21 cellular contexts compared by ENCODE assay signal in the genomic region with DNA sequence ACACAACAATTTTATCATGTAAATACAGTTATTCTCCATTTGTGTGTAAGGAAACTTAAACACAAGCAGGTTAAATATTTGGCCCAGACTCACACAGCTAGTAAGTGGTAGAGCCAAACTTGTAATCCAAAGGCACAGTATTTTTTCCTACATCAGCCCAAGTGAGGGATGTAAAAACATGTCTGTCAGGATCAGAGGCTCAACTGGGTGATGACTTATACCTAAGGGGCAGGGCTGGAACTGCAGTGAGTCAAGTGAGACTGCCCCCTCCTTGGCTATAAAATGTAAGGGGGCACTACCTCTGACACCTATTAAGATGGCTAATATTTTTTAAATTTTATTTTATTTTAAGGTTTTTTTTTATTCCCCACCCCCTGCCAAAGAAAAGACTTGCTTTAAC.
DNase-seq lines count a peak whose midpoint lies in the region; ATAC-seq, FAIRE-seq and TF ChIP-seq lines count a peak whose summit lies in the region.
"Had no signal": no experiment of that assay in that cellular context is flagged by ENCODE, and none has a peak within 500 bp of the region (broad histone marks: within the 10 kb centered on the region; RNA-seq: fewer than 3 reads in every experiment).

No MANE protein-coding gene starts in this region.

- no peak for FAIRE-seq in bronchial epithelial cell (lab: Jason Lieb, UNC)
- FAIRE-seq: A549, D721Med, G401.6, GM12891, GM18507, GM19239 had no signal

- no peak overlapping the region for H3K4me3 ChIP-seq in bronchial epithelial cell (ENCODE audit: low read depth, low read length)
- H3K4me3 ChIP-seq: A549; BLaER1 treated with 17β-estradiol and CSF1 and Interleukin-3, amounts not matched to agents 10 nM and 100 nM had no signal

- TF ChIP-seq CTCF in bronchial epithelial cell (IDR thresholded peaks at IDR 0.05; ENCODE audit: insufficient read depth, low read length, severe bottlenecking), result no peak
- no peak for TF ChIP-seq CTCF in foreskin keratinocyte (conservative IDR thresholded peaks at IDR 0.05)

- no peaks in the 10 kb centered on the region for H3K27me3 ChIP-seq in bronchial epithelial cell (ENCODE audit: control insufficient read depth, insufficient read depth, low read length)
- no peaks in the 10 kb centered on the region for H3K27me3 ChIP-seq in foreskin keratinocyte
- H3K27me3 ChIP-seq: BLaER1 treated with 17β-estradiol and CSF1 and Interleukin-3, amounts not matched to agents 10 nM and 100 nM had no signal

- DNase-seq in bronchial epithelial cell (ENCODE audit: low read depth) (peak; percentile 57), foreskin keratinocyte (no peak)
- no peak for DNase-seq in activated CD8-positive, alpha-beta memory T cell treated with anti-CD3 and anti-CD28 coated beads, Interleukin-2, amount 50 U/mL, for 48 hours
- DNase-seq: AML-193; Caco-2; Calu3; CD4-positive, alpha-beta T cell; CD8-positive, alpha-beta T cell; DMS79 treated with DMSO at 0.1 percent for 48 hours; GF-D8 had no signal

- ATAC-seq in esophagus mucosa (peak; percentile 71), foreskin keratinocyte (peak; percentile 34), GM19035 (IDR thresholded peaks at IDR 0.05; ENCODE audit: unreplicated experiment) (no peak)
- ATAC-seq: A549; CD8-positive, alpha-beta T cell had no signal

- no peaks in the 10 kb centered on the region for H3K36me3 ChIP-seq in bronchial epithelial cell (ENCODE audit: control insufficient read depth, insufficient read depth, low read length)
- H3K36me3 ChIP-seq: BLaER1 treated with 17β-estradiol and CSF1 and Interleukin-3, amounts not matched to agents 10 nM and 100 nM had no signal

- H3K27ac ChIP-seq in foreskin keratinocyte, result no peak overlapping the region
- H3K27ac ChIP-seq: 22Rv1; BLaER1 treated with 17β-estradiol and CSF1 and Interleukin-3, amounts not matched to agents 10 nM and 100 nM; C4-2B had no signal

- H3K4me1 ChIP-seq in foreskin keratinocyte, result no peaks in the 10 kb centered on the region
- H3K4me1 ChIP-seq: BLaER1 treated with 17β-estradiol and CSF1 and Interleukin-3, amounts not matched to agents 10 nM and 100 nM; Caco-2 had no signal
